In genomic region chr15:62346168-62346567, GRCh38 we compare ENCODE assay signal across 4 cellular contexts.
TF ChIP-seq lines count a peak whose summit lies in the region.

No MANE protein-coding gene starts in this region.

TF ChIP-seq in HEK293, 187 proteins besides CTCF, POLR2A, EP300 and RAD21:
- TF ChIP-seq AEBP2 (tag by site-specific recombination; IDR thresholded peaks at IDR 0.05; ENCODE audit: borderline replicate concordance) (no peak), SETDB1 (IDR thresholded peaks at IDR 0.05; ENCODE audit: insufficient read length, low read length) (peak; percentile 42), ZNF580 (tag by site-specific recombination; IDR thresholded peaks at IDR 0.05) (0 out of 2 replicates have a peak, but pooled peaks have one; percentile 44)

TF ChIP-seq in WTC11, 78 proteins besides CTCF, POLR2A, EP300 and RAD21:
- 0 out of 2 replicates have a peak, but pooled peaks have one; percentile 59 for TF ChIP-seq GTF2I (CRISPR knock-in tag; conservative IDR thresholded peaks at IDR 0.05)
- TF ChIP-seq IRF1 (CRISPR knock-in tag; IDR thresholded peaks at IDR 0.05) = no peak

TF ChIP-seq in K562, 482 proteins besides CTCF, POLR2A, EP300 and RAD21:
- TF ChIP-seq RBM25 (IDR thresholded peaks at IDR 0.05; ENCODE audit: low read depth, low read length, severe bottlenecking) (peak; percentile 85), RBFOX2 (IDR thresholded peaks at IDR 0.05; ENCODE audit: low read depth, low read length) (no peak)
TF ChIP-seq in K562: peak in this region for 1.

TF ChIP-seq in H1, 55 proteins besides CTCF, POLR2A, EP300 and RAD21:
- TF ChIP-seq KDM1A (IDR thresholded peaks at IDR 0.05; ENCODE audit: borderline replicate concordance, low read length) = peak; percentile 78; the same call in 1 of the 2 replicates
- no peak for TF ChIP-seq FOSL1 (IDR thresholded peaks at IDR 0.05; ENCODE audit: insufficient read depth, low read depth, low read length)
